10 cellular contexts compared by ENCODE assay signal in genomic region chr4:171644430-171645057, GRCh38.
DNase-seq lines count a peak whose midpoint lies in the region; ATAC-seq lines count a peak whose summit lies in the region.
"Had no signal": no experiment of that assay in that cellular context is flagged by ENCODE, and none has a peak within 500 bp of the region (broad histone marks: within the 10 kb centered on the region; RNA-seq: fewer than 3 reads in every experiment).

No MANE protein-coding gene starts in this region.

- intact Hi-C loops in aorta (cut with DNase I) = no loop called here

- no peaks in the 10 kb centered on the region for H3K79me1 ChIP-seq in mesendoderm (ENCODE audit: low read length)

- H3K23ac ChIP-seq in mesendoderm (ENCODE audit: low read length) = no peak overlapping the region

- H3K27me3 ChIP-seq in mesendoderm (ENCODE audit: insufficient read depth, low read length, poor library complexity) (no peaks in the 10 kb centered on the region), aorta (ENCODE audit: control insufficient read depth in 1 of 2, insufficient read depth in 2 of 2, low read length in 1 of 2) (no peaks in the 10 kb centered on the region), H7 (ENCODE audit: control insufficient read depth, insufficient read depth, low read length) (no peaks in the 10 kb centered on the region)

- H3K4me3 ChIP-seq in mesendoderm (ENCODE audit: low read length) (no peak overlapping the region), aorta (ENCODE audit: low read length in 2 of 2) (no peak overlapping the region), H7 (ENCODE audit: insufficient read depth, low read depth, low read length) (no peak overlapping the region)

- peak; percentile 77 for ATAC-seq in GM18867 (IDR thresholded peaks at IDR 0.05; ENCODE audit: unreplicated experiment)
- ATAC-seq in GM21825 (IDR thresholded peaks at IDR 0.05; ENCODE audit: unreplicated experiment) = peak; percentile 86
- peak; percentile 85 for ATAC-seq in HG03469 (IDR thresholded peaks at IDR 0.05; ENCODE audit: unreplicated experiment)
- ATAC-seq in aorta (ENCODE audit: low FRiP score) = no peak

- H2AK5ac ChIP-seq in mesendoderm (ENCODE audit: low read length) = no peak overlapping the region

- H3K9me3 ChIP-seq in aorta (ENCODE audit: control insufficient read depth, low read length) = no peaks in the 10 kb centered on the region

- H2BK120ac ChIP-seq in mesendoderm (ENCODE audit: low read depth, low read length) = no peak overlapping the region

- no peak overlapping the region for H2BK15ac ChIP-seq in mesendoderm (replicated peaks; ENCODE audit: low read depth)

- no peak overlapping the region for H3K56ac ChIP-seq in mesendoderm (ENCODE audit: low read length)

- no peak overlapping the region for H3K18ac ChIP-seq in mesendoderm (ENCODE audit: low read length)

- no peak overlapping the region for H3K27ac ChIP-seq in mesendoderm (ENCODE audit: low read depth, low read length)
- no peak overlapping the region for H3K27ac ChIP-seq in aorta (ENCODE audit: low read depth in 1 of 2, low read length in 2 of 2)

- H3K36me3 ChIP-seq in mesendoderm (ENCODE audit: control insufficient read depth, insufficient read depth, low read length) (no peaks in the 10 kb centered on the region), aorta (ENCODE audit: control insufficient read depth in 1 of 2, insufficient read depth in 2 of 2, low read length in 1 of 2) (no peaks in the 10 kb centered on the region), H7 (replicated peaks; ENCODE audit: control insufficient read depth, insufficient read depth, low read length) (no peaks in the 10 kb centered on the region)

- H4K8ac ChIP-seq in mesendoderm (ENCODE audit: low read depth, low read length) = no peak overlapping the region

- DNase-seq in mesendoderm (peak; percentile 37), aorta (no peak), H7 (no peak), NCI-H1417 treated with DMSO at 0.1 percent for 48 hours (lab: John Stamatoyannopoulos, UW) (no peak), putamen (ENCODE audit: low spot score) (no peak)
- DNase-seq: NCI-H1105, retina had no signal

- H3K4me2 ChIP-seq in mesendoderm (ENCODE audit: low read length) = no peak overlapping the region

- no peaks in the 10 kb centered on the region for H3K79me2 ChIP-seq in mesendoderm (ENCODE audit: control insufficient read depth, insufficient read depth, low read length)

- H3K9ac ChIP-seq in mesendoderm (ENCODE audit: low read length) = no peak overlapping the region

- H3K4ac ChIP-seq in mesendoderm (ENCODE audit: low read depth, low read length) = no peak overlapping the region

- no CpG with 5 or more reads among the region's 7 CpGs for WGBS in mesendoderm (ENCODE audit: extremely low coverage, insufficient coverage, low lambda C conversion rate)
- WGBS in aorta, 2 donors = 88 to 91% methylated on average over 7 of the region's 7 CpGs

- no peak overlapping the region for H2BK5ac ChIP-seq in mesendoderm (ENCODE audit: low read length)

- no peaks in the 10 kb centered on the region for H3K4me1 ChIP-seq in mesendoderm (ENCODE audit: control insufficient read depth, low read depth, low read length)
- H3K4me1 ChIP-seq in aorta (ENCODE audit: control insufficient read depth in 1 of 2, insufficient read depth in 2 of 2, low read length in 2 of 2) = no peaks in the 10 kb centered on the region

- H4K5ac ChIP-seq in mesendoderm (ENCODE audit: low read length) = no peak overlapping the region
